ENCODE assay signal across 7 cellular contexts in genomic region chr15:78741674-78742073, GRCh38.
DNase-seq lines count a peak whose midpoint lies in the region; ATAC-seq and TF ChIP-seq lines count a peak whose summit lies in the region.
"Not testable (repeated sequence)": the region's sequence is repeated elsewhere in the genome, so short reads cannot be mapped to it uniquely, and the experiment has no call there.

No MANE protein-coding gene starts in this region.

- not testable (repeated sequence) for H3K27ac Mint-ChIP-seq in activated CD4-positive, alpha-beta memory T cell treated with anti-CD3 and anti-CD28 coated beads for 36 hours; activated CD8-positive, alpha-beta memory T cell treated with anti-CD3 and anti-CD28 coated beads, Interleukin-2, amount 10 ng/mL, durations not matched to agents 7 days and 5 days; activated naive CD4-positive, alpha-beta T cell treated with anti-CD3 and anti-CD28 coated beads, Interleukin-2, amount 50 U/mL, for 72 hours

- not testable (repeated sequence) for TF ChIP-seq CTCF in OCI-LY7 (conservative IDR thresholded peaks at IDR 0.05; ENCODE audit: low read length)

- ATAC-seq in activated CD8-positive, alpha-beta memory T cell treated with anti-CD3 and anti-CD28 coated beads, Interleukin-2, amount 10 ng/mL, durations not matched to agents 7 days and 5 days = not testable (repeated sequence)
- ATAC-seq in activated naive CD4-positive, alpha-beta T cell treated with anti-CD3 and anti-CD28 coated beads, Interleukin-2, amount 50 U/mL, for 72 hours = peak; percentile 30 to 63

- not testable (repeated sequence) for BruUV-seq in OCI-LY7 (replicated peaks; lab: Mats Ljungman, UMichigan)

- peak; percentile 6 to 13 for DNase-seq in Kasumi-1 (lab: John Stamatoyannopoulos, UW)
- DNase-seq in OCI-LY7 (ENCODE audit: low spot score); activated naive CD4-positive, alpha-beta T cell treated with anti-CD3 and anti-CD28 coated beads, Interleukin-2, amount 50 U/mL, for 72 hours (ENCODE audit: low spot score in 2 of 2): not testable (repeated sequence)
- DNase-seq in activated CD4-positive, alpha-beta memory T cell treated with anti-CD3 and anti-CD28 coated beads for 36 hours = peak; percentile 8
- DNase-seq in activated CD8-positive, alpha-beta memory T cell treated with anti-CD3 and anti-CD28 coated beads, Interleukin-2, amount 10 ng/mL, durations not matched to agents 7 days and 5 days = peak; percentile 28
- DNase-seq in stimulated activated CD8-positive, alpha-beta memory T cell treated with anti-CD3 and anti-CD28 coated beads, Interleukin-4, amount 100 ng/mL, for 48 hours = peak; percentile 18

- not testable (repeated sequence) for H3K4me3 ChIP-seq in BLaER1; OCI-LY7 (ENCODE audit: low read depth, low read length, poor library complexity, severe bottlenecking)

- not testable (repeated sequence) for H3K9me3 Mint-ChIP-seq in activated CD4-positive, alpha-beta memory T cell treated with anti-CD3 and anti-CD28 coated beads for 36 hours; activated CD8-positive, alpha-beta memory T cell treated with anti-CD3 and anti-CD28 coated beads, Interleukin-2, amount 10 ng/mL, durations not matched to agents 7 days and 5 days (ENCODE audit: low read depth); activated naive CD4-positive, alpha-beta T cell treated with anti-CD3 and anti-CD28 coated beads, Interleukin-2, amount 50 U/mL, for 72 hours

- H3K4me2 ChIP-seq in BLaER1 (peak overlapping the region; percentile 49), OCI-LY7 (ENCODE audit: low read length) (peak overlapping the region; percentile 39)

- not testable (repeated sequence) for H3K36me3 ChIP-seq in BLaER1; OCI-LY7 (ENCODE audit: insufficient read depth, low read length)

- not testable (repeated sequence) for H3K36me3 Mint-ChIP-seq in activated CD4-positive, alpha-beta memory T cell treated with anti-CD3 and anti-CD28 coated beads for 36 hours; activated CD8-positive, alpha-beta memory T cell treated with anti-CD3 and anti-CD28 coated beads, Interleukin-2, amount 10 ng/mL, durations not matched to agents 7 days and 5 days; activated naive CD4-positive, alpha-beta T cell treated with anti-CD3 and anti-CD28 coated beads, Interleukin-2, amount 50 U/mL, for 72 hours

- not testable (repeated sequence) for H3K9ac ChIP-seq in BLaER1

- H3K79me2 ChIP-seq in OCI-LY7 (ENCODE audit: insufficient read depth, low read depth, low read length) = not testable (repeated sequence)

- H3K27ac ChIP-seq in BLaER1; OCI-LY7 (ENCODE audit: low read depth, low read length, poor library complexity, severe bottlenecking): not testable (repeated sequence)

- H3K4me1 ChIP-seq in BLaER1 (peaks cover 16% of the 10 kb centered on the region), OCI-LY7 (ENCODE audit: insufficient read depth, low read length, poor library complexity, severe bottlenecking) (peaks cover 13% of the 10 kb centered on the region)

- not testable (repeated sequence) for H3K4me3 Mint-ChIP-seq in activated CD4-positive, alpha-beta memory T cell treated with anti-CD3 and anti-CD28 coated beads for 36 hours; activated CD8-positive, alpha-beta memory T cell treated with anti-CD3 and anti-CD28 coated beads, Interleukin-2, amount 10 ng/mL, durations not matched to agents 7 days and 5 days

- POLR2A ChIA-PET in OCI-LY7 (lab: Charles Lee); activated CD4-positive, alpha-beta memory T cell treated with anti-CD3 and anti-CD28 coated beads for 36 hours (lab: Charles Lee): not testable (repeated sequence)

- CTCF ChIA-PET in OCI-LY7 (lab: Charles Lee; ENCODE audit: unreplicated experiment) = not testable (repeated sequence)
- CTCF ChIA-PET in activated CD4-positive, alpha-beta memory T cell treated with anti-CD3 and anti-CD28 coated beads for 36 hours (lab: Charles Lee) = interaction anchor here (0.7 to 2.0 kb wide), 3 partner anchors 10 to 122 kb away, joined by 3 to 8 read pairs (median 8); no protein-coding TSS in a partner anchor
- CTCF ChIA-PET in activated CD8-positive, alpha-beta memory T cell treated with anti-CD3 and anti-CD28 coated beads, Interleukin-2, amount 10 ng/mL, durations not matched to agents 7 days and 5 days (lab: Charles Lee) = interaction anchor here (1.0 to 2.7 kb wide), 5 partner anchors 9 to 70 kb away, joined by 3 to 19 read pairs (median 4); partner anchors contain the start of gene ADAMTS7

- not testable (repeated sequence) for H3K4me1 Mint-ChIP-seq in activated CD4-positive, alpha-beta memory T cell treated with anti-CD3 and anti-CD28 coated beads for 36 hours (ENCODE audit: low read depth)
- peaks cover 13% of the 10 kb centered on the region for H3K4me1 Mint-ChIP-seq in activated CD8-positive, alpha-beta memory T cell treated with anti-CD3 and anti-CD28 coated beads, Interleukin-2, amount 10 ng/mL, durations not matched to agents 7 days and 5 days

- not testable (repeated sequence) for H2AFZ ChIP-seq in OCI-LY7 (ENCODE audit: low read length)

- intact Hi-C loops in OCI-LY7 (cut with micrococcal nuclease; ENCODE audit: unreplicated experiment); activated CD4-positive, alpha-beta memory T cell treated with anti-CD3 and anti-CD28 coated beads for 36 hours (cut with micrococcal nuclease): not testable (repeated sequence)

- not testable (repeated sequence) for H3K27me3 Mint-ChIP-seq in activated CD4-positive, alpha-beta memory T cell treated with anti-CD3 and anti-CD28 coated beads for 36 hours; activated CD8-positive, alpha-beta memory T cell treated with anti-CD3 and anti-CD28 coated beads, Interleukin-2, amount 10 ng/mL, durations not matched to agents 7 days and 5 days

- not testable (repeated sequence) for H3K27me3 ChIP-seq in BLaER1

- H3K9me3 ChIP-seq in BLaER1; OCI-LY7 (ENCODE audit: low read length): not testable (repeated sequence)

- H3K9me2 ChIP-seq in OCI-LY7 (ENCODE audit: insufficient read depth, low read length) = not testable (repeated sequence)

- H4K20me1 ChIP-seq in BLaER1; OCI-LY7 (ENCODE audit: insufficient read depth, low read length): not testable (repeated sequence)
